Comparison of ENCODE assay signal across 22 cellular contexts in the genomic region with DNA sequence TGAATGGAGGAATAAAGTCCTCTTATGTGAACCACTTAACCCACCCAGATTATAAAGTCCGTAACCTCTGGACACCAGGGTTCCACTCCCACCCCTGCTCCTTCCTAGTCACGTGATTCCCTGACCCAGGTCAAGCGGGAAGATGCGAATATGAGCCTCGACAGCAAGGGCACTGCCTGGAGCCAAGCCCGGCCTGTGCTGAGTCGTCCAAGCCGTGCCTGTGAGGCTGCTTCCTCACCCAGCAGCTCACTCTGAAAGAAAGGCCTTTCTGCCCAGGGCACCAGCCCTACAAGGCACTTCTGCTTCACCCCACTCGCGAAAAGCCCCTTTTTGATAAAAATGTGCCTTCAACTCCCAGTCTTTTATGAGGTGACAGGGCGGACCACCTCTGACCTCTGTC.
DNase-seq lines count a peak whose midpoint lies in the region; ATAC-seq, FAIRE-seq and TF ChIP-seq lines count a peak whose summit lies in the region.
"Had no signal": no experiment of that assay in that cellular context is flagged by ENCODE, and none has a peak within 500 bp of the region (broad histone marks: within the 10 kb centered on the region; RNA-seq: fewer than 3 reads in every experiment).

No MANE protein-coding gene starts in this region.

- CTCF ChIA-PET in WTC11 (lab: Charles Lee), result interaction anchor here (0.6 kb wide), 1 partner anchor 62 kb away, joined by 5 read pairs; no protein-coding TSS in a partner anchor

- no peak for TF ChIP-seq POLR2A in right lobe of liver (IDR thresholded peaks at IDR 0.05)

- no peak overlapping the region for H3K4me3 Mint-ChIP-seq in WTC11
- H3K4me3 Mint-ChIP-seq in neural crest cell, result no peak overlapping the region
- H3K4me3 Mint-ChIP-seq: B cell, CD14-positive monocyte had no signal

- POLR2A ChIA-PET in WTC11 (lab: Charles Lee), result no interaction called here

- peaks cover 5% of the 10 kb centered on the region; the same call in 1 of the 2 replicates for H3K4me1 Mint-ChIP-seq in WTC11
- H3K4me1 Mint-ChIP-seq in neural crest cell, result peaks cover 42% of the 10 kb centered on the region
- H3K4me1 Mint-ChIP-seq: B cell had no signal

- H3K4me3 ChIP-seq in right lobe of liver, result no peak overlapping the region
- H3K4me3 ChIP-seq: GM23248 had no signal

- H3K9me3 Mint-ChIP-seq in WTC11 (no peaks in the 10 kb centered on the region), neural crest cell (no peaks in the 10 kb centered on the region)

- no peaks in the 10 kb centered on the region for H3K4me1 ChIP-seq in right lobe of liver

- no peaks in the 10 kb centered on the region for H3K9me3 ChIP-seq in right lobe of liver

- ATAC-seq in WTC11 (no peak), right lobe of liver (no peak)

- TF ChIP-seq CTCF in WTC11 (IDR thresholded peaks at IDR 0.05), result no peak
- no peak for TF ChIP-seq CTCF in neural crest cell (conservative IDR thresholded peaks at IDR 0.05)
- TF ChIP-seq CTCF in right lobe of liver (IDR thresholded peaks at IDR 0.05), result no peak

- no peak overlapping the region for H3K27ac ChIP-seq in right lobe of liver
- H3K27ac ChIP-seq: GM23248, HL-60 had no signal

- H3K36me3 ChIP-seq in right lobe of liver, result no peaks in the 10 kb centered on the region

- intact Hi-C loops in right lobe of liver (cut with DNase I), result no loop called here

- no peaks in the 10 kb centered on the region for H3K27me3 ChIP-seq in right lobe of liver

- peak; percentile 72 for FAIRE-seq in HTR-8/SVneo (lab: Jason Lieb, UNC)
- FAIRE-seq: A204.1, GM12892 had no signal

- H3K36me3 Mint-ChIP-seq in WTC11, result peaks cover 2% of the 10 kb centered on the region; the same call in 1 of the 2 replicates
- peaks cover 4% of the 10 kb centered on the region for H3K36me3 Mint-ChIP-seq in neural crest cell (ENCODE audit: low read depth)

- WGBS in right lobe of liver (ENCODE audit: insufficient coverage, low coverage, low lambda C conversion rate, missing lambda C conversion rate), result 83% methylated on average over 2 of the region's 11 CpGs

- DNase-seq in ELR (ENCODE audit: low read depth) (peak; percentile 17), HTR-8/SVneo (ENCODE audit: insufficient read length, low spot score) (no peak), WTC11 (ENCODE audit: low spot score) (no peak), neural crest cell (ENCODE audit: low read depth, low spot score) (no peak), DMS 273 treated with DMSO at 0.1 percent for 48 hours (lab: John Stamatoyannopoulos, UW) (no peak), right lobe of liver (no peak), NCI-H187 (lab: John Stamatoyannopoulos, UW) (no peak), kidney tubule cell (ENCODE audit: low spot score) (no peak)
- DNase-seq: DMS79 treated with DMSO at 0.1 percent for 48 hours, GM23248, MV-4-11, NCI-H1105 treated with DMSO at 0.1 percent for 48 hours, NCI-H2081 treated with DMSO at 0.1 percent for 48 hours, NCI-H2171 treated with DMSO at 0.1 percent for 48 hours, NCI-H524 treated with DMSO at 0.1 percent for 48 hours, NCI-H82, SHP77 had no signal

- H3K27ac Mint-ChIP-seq in WTC11 (peak overlapping the region; percentile 79), neural crest cell (ENCODE audit: unreplicated experiment) (peak overlapping the region; percentile 82)
- H3K27ac Mint-ChIP-seq: B cell had no signal

- H3K27me3 Mint-ChIP-seq in WTC11 (ENCODE audit: low read depth) (no peaks in the 10 kb centered on the region), neural crest cell (ENCODE audit: low read depth) (no peaks in the 10 kb centered on the region)
- H3K27me3 Mint-ChIP-seq: B cell had no signal

TF ChIP-seq in WTC11, 78 proteins besides CTCF, POLR2A, EP300 and RAD21:
- no peak for TF ChIP-seq ELF4 (CRISPR knock-in tag; IDR thresholded peaks at IDR 0.05; ENCODE audit: low read depth)
- TF ChIP-seq RORB (CRISPR knock-in tag; IDR thresholded peaks at IDR 0.05), result no peak
- TF ChIP-seq, protein P1, sequence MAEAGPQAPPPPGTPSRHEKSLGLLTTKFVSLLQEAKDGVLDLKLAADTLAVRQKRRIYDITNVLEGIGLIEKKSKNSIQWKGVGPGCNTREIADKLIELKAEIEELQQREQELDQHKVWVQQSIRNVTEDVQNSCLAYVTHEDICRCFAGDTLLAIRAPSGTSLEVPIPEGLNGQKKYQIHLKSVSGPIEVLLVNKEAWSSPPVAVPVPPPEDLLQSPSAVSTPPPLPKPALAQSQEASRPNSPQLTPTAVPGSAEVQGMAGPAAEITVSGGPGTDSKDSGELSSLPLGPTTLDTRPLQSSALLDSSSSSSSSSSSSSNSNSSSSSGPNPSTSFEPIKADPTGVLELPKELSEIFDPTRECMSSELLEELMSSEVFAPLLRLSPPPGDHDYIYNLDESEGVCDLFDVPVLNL (CRISPR knock-in tag; IDR thresholded peaks at IDR 0.05; ENCODE audit: borderline replicate concordance, low read depth), result no peak
- TF ChIP-seq MXD4 (CRISPR knock-in tag; IDR thresholded peaks at IDR 0.05; ENCODE audit: borderline replicate concordance), result no peak
- TF ChIP-seq NR1H2 (CRISPR knock-in tag; IDR thresholded peaks at IDR 0.05), result no peak
- TF ChIP-seq PRRX2 (CRISPR knock-in tag; IDR thresholded peaks at IDR 0.05), result no peak
- TF ChIP-seq USF2 (CRISPR knock-in tag; IDR thresholded peaks at IDR 0.05), result no peak
- TF ChIP-seq TCF7 (CRISPR knock-in tag; IDR thresholded peaks at IDR 0.05; ENCODE audit: low read depth), result no peak
- no peak for TF ChIP-seq MLX (CRISPR knock-in tag; IDR thresholded peaks at IDR 0.05)
- TF ChIP-seq NFATC4 (CRISPR knock-in tag; IDR thresholded peaks at IDR 0.05), result no peak
- TF ChIP-seq SMAD3 (CRISPR knock-in tag; IDR thresholded peaks at IDR 0.05; ENCODE audit: borderline replicate concordance), result no peak
- no peak for TF ChIP-seq TP53 (CRISPR knock-in tag; IDR thresholded peaks at IDR 0.05)
- TF ChIP-seq EMX1 (CRISPR knock-in tag; IDR thresholded peaks at IDR 0.05), result no peak
- TF ChIP-seq, protein P2, sequence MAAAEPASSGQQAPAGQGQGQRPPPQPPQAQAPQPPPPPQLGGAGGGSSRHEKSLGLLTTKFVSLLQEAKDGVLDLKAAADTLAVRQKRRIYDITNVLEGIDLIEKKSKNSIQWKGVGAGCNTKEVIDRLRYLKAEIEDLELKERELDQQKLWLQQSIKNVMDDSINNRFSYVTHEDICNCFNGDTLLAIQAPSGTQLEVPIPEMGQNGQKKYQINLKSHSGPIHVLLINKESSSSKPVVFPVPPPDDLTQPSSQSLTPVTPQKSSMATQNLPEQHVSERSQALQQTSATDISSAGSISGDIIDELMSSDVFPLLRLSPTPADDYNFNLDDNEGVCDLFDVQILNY (CRISPR knock-in tag; IDR thresholded peaks at IDR 0.05), result no peak
TF ChIP-seq in WTC11: peak in this region for 0.
